25 cellular contexts compared by ENCODE assay signal in the genomic region with DNA sequence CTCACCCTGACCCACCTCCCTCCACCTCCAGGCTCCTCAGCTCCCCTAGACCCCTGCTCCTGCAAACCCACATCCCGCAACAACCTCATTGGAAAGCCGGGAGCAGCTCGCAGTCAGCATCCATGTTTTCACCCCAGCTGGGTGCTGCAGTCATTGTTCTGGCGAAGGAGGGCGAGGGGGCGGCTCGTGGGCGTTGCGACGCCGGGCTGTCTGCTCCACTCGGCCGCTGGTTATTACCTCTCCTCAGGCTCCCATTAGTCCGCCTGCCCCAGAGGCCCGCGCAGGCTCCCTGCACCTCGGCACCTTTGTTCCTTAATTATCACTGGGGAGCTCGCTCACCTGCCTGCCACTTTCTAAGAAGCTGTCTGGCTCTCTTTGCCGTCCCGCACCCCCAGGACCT. TPM values are rescaled to one million over a fixed set of nuclear protein-coding genes. Genes with fewer than 3 reads are reported as not detected.
A peak's percentile ranks its signal among the peaks of the same experiment; 100 is the strongest.
DNase-seq lines count a peak whose midpoint lies in the region; ATAC-seq and TF ChIP-seq lines count a peak whose summit lies in the region.
"Had no signal": no experiment of that assay in that cellular context is flagged by ENCODE, and none has a peak within 500 bp of the region (broad histone marks: within the 10 kb centered on the region; RNA-seq: fewer than 3 reads in every experiment).

No MANE protein-coding gene starts in this region.

- H3K27ac Mint-ChIP-seq in HFFc6, result no peak overlapping the region
- H3K27ac Mint-ChIP-seq: activated CD8-positive, alpha-beta memory T cell treated with anti-CD3 and anti-CD28 coated beads, Interleukin-2, amount 10 ng/mL, durations not matched to agents 7 days and 5 days; activated naive CD4-positive, alpha-beta T cell treated with anti-CD3 and anti-CD28 coated beads, Interleukin-2, amount 50 U/mL, for 72 hours; activated T-helper 1 cell treated with anti-CD3 and anti-CD28 coated beads, Interleukin-12 subunit alpha, Interleukin-12 subunit beta, Interleukin-2, Interleukin-4 antibody, amounts not matched to agents 30 ng/mL and 10 ng/mL and 1 ng/mL, durations not matched to agents 14 hours and 24 hours and 36 hours had no signal

- H3K4me3 Mint-ChIP-seq in HFFc6, result no peak overlapping the region
- H3K4me3 Mint-ChIP-seq: activated CD8-positive, alpha-beta memory T cell treated with anti-CD3 and anti-CD28 coated beads, Interleukin-2, amount 10 ng/mL, durations not matched to agents 7 days and 5 days; activated T-helper 1 cell treated with anti-CD3 and anti-CD28 coated beads, Interleukin-12 subunit alpha, Interleukin-12 subunit beta, Interleukin-2, Interleukin-4 antibody, amounts not matched to agents 30 ng/mL and 10 ng/mL and 1 ng/mL, durations not matched to agents 14 hours and 24 hours and 36 hours had no signal

- no peak for TF ChIP-seq CTCF in HFFc6 (IDR thresholded peaks at IDR 0.05)

- ATAC-seq in HG02763 (IDR thresholded peaks at IDR 0.05; ENCODE audit: unreplicated experiment) (no peak), HG03565 (IDR thresholded peaks at IDR 0.05; ENCODE audit: unreplicated experiment) (no peak), GM19397 (IDR thresholded peaks at IDR 0.05; ENCODE audit: unreplicated experiment) (no peak)
- ATAC-seq: activated CD8-positive, alpha-beta memory T cell treated with anti-CD3 and anti-CD28 coated beads, Interleukin-2, amount 10 ng/mL, durations not matched to agents 7 days and 5 days; activated naive CD4-positive, alpha-beta T cell treated with anti-CD3 and anti-CD28 coated beads, Interleukin-2, amount 50 U/mL, for 72 hours; left lobe of liver had no signal

- no peaks in the 10 kb centered on the region for H3K36me3 Mint-ChIP-seq in HFFc6 (ENCODE audit: low read depth)
- H3K36me3 Mint-ChIP-seq: activated CD8-positive, alpha-beta memory T cell treated with anti-CD3 and anti-CD28 coated beads, Interleukin-2, amount 10 ng/mL, durations not matched to agents 7 days and 5 days; activated naive CD4-positive, alpha-beta T cell treated with anti-CD3 and anti-CD28 coated beads, Interleukin-2, amount 50 U/mL, for 72 hours had no signal

- H3K4me1 Mint-ChIP-seq in HFFc6 (ENCODE audit: low read depth), result no peaks in the 10 kb centered on the region
- H3K4me1 Mint-ChIP-seq: activated CD8-positive, alpha-beta memory T cell treated with anti-CD3 and anti-CD28 coated beads, Interleukin-2, amount 10 ng/mL, durations not matched to agents 7 days and 5 days had no signal

- DNase-seq in COR-L47 (lab: John Stamatoyannopoulos, UW) (peak; percentile 83), NCI-H1092 treated with DMSO at 0.1 percent for 48 hours (lab: John Stamatoyannopoulos, UW) (peak; percentile 30), NCI-H2227 treated with DMSO at 0.1 percent for 48 hours (lab: John Stamatoyannopoulos, UW) (peak; percentile 86), iPS-NIHi11 (ENCODE audit: low spot score) (peak; percentile 71), HFFc6 (no peak)
- DNase-seq: activated CD4-positive, alpha-beta T cell treated with anti-CD3 and anti-CD28 coated beads for 48 hours; activated CD8-positive, alpha-beta memory T cell treated with anti-CD3 and anti-CD28 coated beads, Interleukin-2, amount 10 ng/mL, durations not matched to agents 7 days and 5 days; DMS153; effector memory CD4-positive, alpha-beta T cell; esophagus squamous epithelium; GDM1; GOT3; NCI-H1694 treated with DMSO at 0.1 percent for 48 hours; small intestine; stimulated activated naive CD4-positive, alpha-beta T cell had no signal

- peaks cover 51% of the 10 kb centered on the region for H3K27me3 Mint-ChIP-seq in HFFc6 (ENCODE audit: insufficient read depth)

- no peaks in the 10 kb centered on the region for H3K9me3 Mint-ChIP-seq in HFFc6
- H3K9me3 Mint-ChIP-seq: activated naive CD4-positive, alpha-beta T cell treated with anti-CD3 and anti-CD28 coated beads, Interleukin-2, amount 50 U/mL, for 72 hours; activated T-helper 1 cell treated with anti-CD3 and anti-CD28 coated beads, Interleukin-12 subunit alpha, Interleukin-12 subunit beta, Interleukin-2, Interleukin-4 antibody, amounts not matched to agents 30 ng/mL and 10 ng/mL and 1 ng/mL, durations not matched to agents 14 hours and 24 hours and 36 hours had no signal

RNA-seq across cellular contexts. Expression of gene DLX4, which starts 24.5 kb away (rescaled TPM):
- not detected for total RNA-seq in HFFc6 (2021; fragmentation: NEBNext Ultra II Directional; extraction: Animal tissue kit (Norgen Biotek cat#: 25700))
- total RNA-seq: activated T-helper 1 cell treated with anti-CD3 and anti-CD28 coated beads, Interleukin-12 subunit alpha, Interleukin-12 subunit beta, Interleukin-2, Interleukin-4 antibody, amounts not matched to agents 30 ng/mL and 10 ng/mL and 1 ng/mL, durations not matched to agents 14 hours and 24 hours and 36 hours; cerebellum; left lobe of liver; prostate gland; thoracic aorta had no signal

RNA-seq across cellular contexts. Expression of gene DLX3, which starts 50.6 kb away (rescaled TPM):
- not detected for total RNA-seq in HFFc6 (2021; fragmentation: NEBNext Ultra II Directional; extraction: Animal tissue kit (Norgen Biotek cat#: 25700))
- total RNA-seq: activated CD8-positive, alpha-beta memory T cell treated with anti-CD3 and anti-CD28 coated beads, Interleukin-2, amount 10 ng/mL, durations not matched to agents 7 days and 5 days; activated T-helper 1 cell treated with anti-CD3 and anti-CD28 coated beads, Interleukin-12 subunit alpha, Interleukin-12 subunit beta, Interleukin-2, Interleukin-4 antibody, amounts not matched to agents 30 ng/mL and 10 ng/mL and 1 ng/mL, durations not matched to agents 14 hours and 24 hours and 36 hours; left lobe of liver; NCI-H460 had no signal
